Comparison of ENCODE assay signal across 1 cellular context in the genomic region with DNA sequence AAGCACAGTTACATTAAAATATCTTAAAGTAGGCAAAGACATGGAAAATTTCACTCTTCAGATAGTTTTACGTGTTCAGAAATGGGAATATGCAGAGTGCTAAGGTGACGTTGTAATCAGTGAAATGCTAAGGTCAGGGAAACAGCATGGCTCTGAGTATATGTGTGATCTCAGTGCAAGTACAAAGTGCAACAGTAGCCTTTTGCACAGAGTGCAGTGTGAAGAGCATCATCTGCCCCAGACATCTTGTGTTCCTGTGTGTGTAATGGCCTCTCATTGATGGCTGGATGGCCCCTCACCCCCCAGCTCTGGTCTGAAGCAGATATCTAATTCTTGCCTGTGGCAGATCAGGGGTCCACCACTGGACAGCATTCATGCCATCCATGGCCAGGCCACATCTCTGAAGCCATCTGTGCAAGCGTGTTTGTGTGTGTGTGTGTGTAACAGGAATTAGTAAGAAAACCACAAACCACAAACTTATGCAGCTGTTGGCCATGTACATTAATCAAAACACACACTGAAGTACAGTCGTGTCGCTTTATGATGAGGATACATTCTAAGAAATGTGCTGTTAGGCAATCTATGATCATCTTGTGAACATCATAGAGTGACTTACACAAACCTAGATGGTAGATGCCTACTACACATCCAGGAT.
TF ChIP-seq lines count a peak whose summit lies in the region.

No MANE protein-coding gene starts in this region.

TF ChIP-seq in HepG2, 621 proteins besides CTCF, POLR2A, EP300 and RAD21 (continued from another document and continues in another):
- TF ChIP-seq, protein P1, sequence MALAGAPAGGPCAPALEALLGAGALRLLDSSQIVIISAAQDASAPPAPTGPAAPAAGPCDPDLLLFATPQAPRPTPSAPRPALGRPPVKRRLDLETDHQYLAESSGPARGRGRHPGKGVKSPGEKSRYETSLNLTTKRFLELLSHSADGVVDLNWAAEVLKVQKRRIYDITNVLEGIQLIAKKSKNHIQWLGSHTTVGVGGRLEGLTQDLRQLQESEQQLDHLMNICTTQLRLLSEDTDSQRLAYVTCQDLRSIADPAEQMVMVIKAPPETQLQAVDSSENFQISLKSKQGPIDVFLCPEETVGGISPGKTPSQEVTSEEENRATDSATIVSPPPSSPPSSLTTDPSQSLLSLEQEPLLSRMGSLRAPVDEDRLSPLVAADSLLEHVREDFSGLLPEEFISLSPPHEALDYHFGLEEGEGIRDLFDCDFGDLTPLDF (CRISPR knock-in tag; IDR thresholded peaks at IDR 0.05): no peak
- TF ChIP-seq, protein P2, sequence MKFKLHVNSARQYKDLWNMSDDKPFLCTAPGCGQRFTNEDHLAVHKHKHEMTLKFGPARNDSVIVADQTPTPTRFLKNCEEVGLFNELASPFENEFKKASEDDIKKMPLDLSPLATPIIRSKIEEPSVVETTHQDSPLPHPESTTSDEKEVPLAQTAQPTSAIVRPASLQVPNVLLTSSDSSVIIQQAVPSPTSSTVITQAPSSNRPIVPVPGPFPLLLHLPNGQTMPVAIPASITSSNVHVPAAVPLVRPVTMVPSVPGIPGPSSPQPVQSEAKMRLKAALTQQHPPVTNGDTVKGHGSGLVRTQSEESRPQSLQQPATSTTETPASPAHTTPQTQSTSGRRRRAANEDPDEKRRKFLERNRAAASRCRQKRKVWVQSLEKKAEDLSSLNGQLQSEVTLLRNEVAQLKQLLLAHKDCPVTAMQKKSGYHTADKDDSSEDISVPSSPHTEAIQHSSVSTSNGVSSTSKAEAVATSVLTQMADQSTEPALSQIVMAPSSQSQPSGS (CRISPR knock-in tag; IDR thresholded peaks at IDR 0.05): peak; percentile 57; the same call in 1 of the 2 replicates
- TF ChIP-seq ATF1 (CRISPR knock-in tag; IDR thresholded peaks at IDR 0.05) (peak; percentile 56), ZBTB4 (CRISPR knock-in tag; IDR thresholded peaks at IDR 0.05; ENCODE audit: borderline replicate concordance) (0 out of 2 replicates have a peak, but pooled peaks have one; percentile 39), SMAD9 (CRISPR knock-in tag; IDR thresholded peaks at IDR 0.05) (peak; percentile 72; the same call in 1 of the 2 replicates), KDM5B (CRISPR knock-in tag; IDR thresholded peaks at IDR 0.05; ENCODE audit: borderline replicate concordance) (no peak), CBX5 (CRISPR knock-in tag; IDR thresholded peaks at IDR 0.05; ENCODE audit: borderline replicate concordance) (no peak), ZNF549 (CRISPR knock-in tag; IDR thresholded peaks at IDR 0.05) (no peak), ZNF280D (CRISPR knock-in tag; IDR thresholded peaks at IDR 0.05) (0 out of 2 replicates have a peak, but pooled peaks have one; percentile 49), JARID2 (CRISPR knock-in tag; IDR thresholded peaks at IDR 0.05; ENCODE audit: insufficient replicate concordance) (no peak), MEIS1 (CRISPR knock-in tag; IDR thresholded peaks at IDR 0.05; ENCODE audit: borderline replicate concordance) (no peak; the same call in 1 of the 2 replicates), ZNF781 (CRISPR knock-in tag; IDR thresholded peaks at IDR 0.05; ENCODE audit: borderline replicate concordance, not compliant biosample characterization) (no peak), ZNF331 (CRISPR knock-in tag; IDR thresholded peaks at IDR 0.05) (peak; percentile 48; the same call in 1 of the 2 replicates), ZNF792 (CRISPR knock-in tag; IDR thresholded peaks at IDR 0.05) (0 out of 2 replicates have a peak, but pooled peaks have one; percentile 52), KDM3A (CRISPR knock-in tag; IDR thresholded peaks at IDR 0.05; ENCODE audit: low read depth) (no peak), RFX5 (IDR thresholded peaks at IDR 0.05; ENCODE audit: low read depth, low read length) (no peak), ZNF570 (CRISPR knock-in tag; IDR thresholded peaks at IDR 0.05; ENCODE audit: borderline replicate concordance) (no peak), ZFP37 (CRISPR knock-in tag; IDR thresholded peaks at IDR 0.05; ENCODE audit: borderline replicate concordance) (no peak), HNRNPK (IDR thresholded peaks at IDR 0.05; ENCODE audit: low read depth, low read length, poor library complexity, severe bottlenecking) (no peak), ZNF354B (CRISPR knock-in tag; IDR thresholded peaks at IDR 0.05) (no peak; the same call in 1 of the 2 replicates), BATF2 (CRISPR knock-in tag; IDR thresholded peaks at IDR 0.05) (no peak), ZNF280B (CRISPR knock-in tag; IDR thresholded peaks at IDR 0.05; ENCODE audit: borderline replicate concordance) (no peak), HOXA7 (CRISPR knock-in tag; IDR thresholded peaks at IDR 0.05) (no peak), KMT2B (CRISPR knock-in tag; IDR thresholded peaks at IDR 0.05) (no peak), POLR2G (IDR thresholded peaks at IDR 0.05; ENCODE audit: low read depth, low read length) (no peak), TAF1 (CRISPR knock-in tag; IDR thresholded peaks at IDR 0.05) (no peak), IRF2 (CRISPR knock-in tag; IDR thresholded peaks at IDR 0.05) (peak; percentile 63), ZNF564 (CRISPR knock-in tag; IDR thresholded peaks at IDR 0.05) (no peak)
- TF ChIP-seq, protein P3, sequence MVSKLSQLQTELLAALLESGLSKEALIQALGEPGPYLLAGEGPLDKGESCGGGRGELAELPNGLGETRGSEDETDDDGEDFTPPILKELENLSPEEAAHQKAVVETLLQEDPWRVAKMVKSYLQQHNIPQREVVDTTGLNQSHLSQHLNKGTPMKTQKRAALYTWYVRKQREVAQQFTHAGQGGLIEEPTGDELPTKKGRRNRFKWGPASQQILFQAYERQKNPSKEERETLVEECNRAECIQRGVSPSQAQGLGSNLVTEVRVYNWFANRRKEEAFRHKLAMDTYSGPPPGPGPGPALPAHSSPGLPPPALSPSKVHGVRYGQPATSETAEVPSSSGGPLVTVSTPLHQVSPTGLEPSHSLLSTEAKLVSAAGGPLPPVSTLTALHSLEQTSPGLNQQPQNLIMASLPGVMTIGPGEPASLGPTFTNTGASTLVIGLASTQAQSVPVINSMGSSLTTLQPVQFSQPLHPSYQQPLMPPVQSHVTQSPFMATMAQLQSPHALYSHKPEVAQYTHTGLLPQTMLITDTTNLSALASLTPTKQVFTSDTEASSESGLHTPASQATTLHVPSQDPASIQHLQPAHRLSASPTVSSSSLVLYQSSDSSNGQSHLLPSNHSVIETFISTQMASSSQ (IDR thresholded peaks at IDR 0.05; ENCODE audit: low read depth): no peak; the same call in 1 of the 2 replicates
- TF ChIP-seq, protein P3 (CRISPR knock-in tag; IDR thresholded peaks at IDR 0.05; ENCODE audit: borderline replicate concordance): 0 out of 2 replicates have a peak, but pooled peaks have one; percentile 24
- TF ChIP-seq, protein P4, sequence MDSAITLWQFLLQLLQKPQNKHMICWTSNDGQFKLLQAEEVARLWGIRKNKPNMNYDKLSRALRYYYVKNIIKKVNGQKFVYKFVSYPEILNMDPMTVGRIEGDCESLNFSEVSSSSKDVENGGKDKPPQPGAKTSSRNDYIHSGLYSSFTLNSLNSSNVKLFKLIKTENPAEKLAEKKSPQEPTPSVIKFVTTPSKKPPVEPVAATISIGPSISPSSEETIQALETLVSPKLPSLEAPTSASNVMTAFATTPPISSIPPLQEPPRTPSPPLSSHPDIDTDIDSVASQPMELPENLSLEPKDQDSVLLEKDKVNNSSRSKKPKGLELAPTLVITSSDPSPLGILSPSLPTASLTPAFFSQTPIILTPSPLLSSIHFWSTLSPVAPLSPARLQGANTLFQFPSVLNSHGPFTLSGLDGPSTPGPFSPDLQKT (CRISPR knock-in tag; IDR thresholded peaks at IDR 0.05; ENCODE audit: borderline replicate concordance): no peak
- TF ChIP-seq, protein P5, sequence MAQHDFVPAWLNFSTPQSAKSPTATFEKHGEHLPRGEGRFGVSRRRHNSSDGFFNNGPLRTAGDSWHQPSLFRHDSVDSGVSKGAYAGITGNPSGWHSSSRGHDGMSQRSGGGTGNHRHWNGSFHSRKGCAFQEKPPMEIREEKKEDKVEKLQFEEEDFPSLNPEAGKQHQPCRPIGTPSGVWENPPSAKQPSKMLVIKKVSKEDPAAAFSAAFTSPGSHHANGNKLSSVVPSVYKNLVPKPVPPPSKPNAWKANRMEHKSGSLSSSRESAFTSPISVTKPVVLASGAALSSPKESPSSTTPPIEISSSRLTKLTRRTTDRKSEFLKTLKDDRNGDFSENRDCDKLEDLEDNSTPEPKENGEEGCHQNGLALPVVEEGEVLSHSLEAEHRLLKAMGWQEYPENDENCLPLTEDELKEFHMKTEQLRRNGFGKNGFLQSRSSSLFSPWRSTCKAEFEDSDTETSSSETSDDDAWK (CRISPR knock-in tag; IDR thresholded peaks at IDR 0.05): no peak
- TF ChIP-seq, protein P6, sequence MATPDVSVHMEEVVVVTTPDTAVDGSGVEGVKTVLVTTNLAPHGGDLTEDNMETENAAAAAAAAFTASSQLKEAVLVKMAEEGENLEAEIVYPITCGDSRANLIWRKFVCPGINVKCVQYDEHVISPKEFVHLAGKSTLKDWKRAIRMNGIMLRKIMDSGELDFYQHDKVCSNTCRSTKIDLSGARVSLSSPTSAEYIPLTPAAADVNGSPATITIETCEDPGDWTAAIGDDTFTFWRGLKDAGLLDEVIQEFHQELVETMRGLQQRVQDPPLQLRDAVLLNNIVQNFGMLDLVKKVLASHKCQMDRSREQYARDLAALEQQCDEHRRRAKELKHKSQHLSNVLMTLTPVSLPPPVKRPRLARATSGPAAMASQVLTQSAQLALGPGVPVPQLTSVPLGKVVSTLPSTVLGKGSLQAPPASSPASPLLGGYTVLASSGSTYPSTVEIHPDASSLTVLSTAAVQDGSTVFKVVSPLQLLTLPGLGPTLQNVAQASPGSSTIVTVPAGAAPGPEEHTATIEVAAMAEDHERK (CRISPR knock-in tag; IDR thresholded peaks at IDR 0.05; ENCODE audit: low read depth): no peak
